ENCODE assay signal across 9 cellular contexts in genomic region chr16:27408012-27408601, GRCh38. TPM values are rescaled to one million over a fixed set of nuclear protein-coding genes. Genes with fewer than 3 reads are reported as not detected.
A peak's percentile ranks its signal among the peaks of the same experiment; 100 is the strongest.
DNase-seq lines count a peak whose midpoint lies in the region; ATAC-seq, FAIRE-seq and TF ChIP-seq lines count a peak whose summit lies in the region.
"Had no signal": no experiment of that assay in that cellular context is flagged by ENCODE, and none has a peak within 500 bp of the region (broad histone marks: within the 10 kb centered on the region; RNA-seq: fewer than 3 reads in every experiment).

No MANE protein-coding gene starts in this region.

- no peak overlapping the region for H3K4me3 ChIP-seq in smooth muscle cell

- H2AFZ ChIP-seq in smooth muscle cell (ENCODE audit: low read depth), result no peak overlapping the region

- ATAC-seq in HG03378 (IDR thresholded peaks at IDR 0.05; ENCODE audit: unreplicated experiment), result peak; percentile 57
- peak; percentile 52 to 54 for ATAC-seq in activated T-cell treated with anti-CD3 and anti-CD28 coated beads, Interleukin-2, amount 50 U/mL, for 4 hours
- ATAC-seq in natural killer cell treated with Interleukin-12 subunit alpha and Interleukin-12 subunit beta and Interleukin-15 and Interleukin-18, amount 100 ng/mL, for 72 hours, result peak; percentile 62 to 67

- FAIRE-seq in H54 (lab: Jason Lieb, UNC), result no peak

- peak overlapping the region; percentile 99 for H3K4me3 Mint-ChIP-seq in activated T-cell treated with anti-CD3 and anti-CD28 coated beads, Interleukin-2, amount 50 U/mL, for 4 hours
- H3K4me3 Mint-ChIP-seq in natural killer cell treated with Interleukin-12 subunit alpha and Interleukin-12 subunit beta and Interleukin-15 and Interleukin-18, amount 100 ng/mL, for 72 hours, result peak overlapping the region; percentile 97

- no peaks in the 10 kb centered on the region for H3K4me1 ChIP-seq in smooth muscle cell (ENCODE audit: low read depth)

- H3K9me3 Mint-ChIP-seq in activated T-cell treated with anti-CD3 and anti-CD28 coated beads, Interleukin-2, amount 50 U/mL, for 4 hours, result peaks cover 11% of the 10 kb centered on the region
- H3K9me3 Mint-ChIP-seq in natural killer cell treated with Interleukin-12 subunit alpha and Interleukin-12 subunit beta and Interleukin-15 and Interleukin-18, amount 100 ng/mL, for 72 hours, result peaks cover 5% of the 10 kb centered on the region

- H3K79me2 ChIP-seq in smooth muscle cell (ENCODE audit: low read depth), result no peaks in the 10 kb centered on the region

- no peaks in the 10 kb centered on the region for H3K9me3 ChIP-seq in smooth muscle cell (replicated peaks; ENCODE audit: low read depth)

- peak; percentile 39 for DNase-seq in activated gamma-delta T cell treated with anti-CD3 and anti-CD28 coated beads, Interleukin-2, amount 50 U/mL, for 16 hours (ENCODE audit: low read depth)
- DNase-seq in activated gamma-delta T cell (lab: John Stamatoyannopoulos, UW), result no peak
- DNase-seq in activated T-cell treated with anti-CD3 and anti-CD28 coated beads, Interleukin-2, amount 50 U/mL, for 4 hours, result peak; percentile 51
- DNase-seq in natural killer cell treated with Interleukin-12 subunit alpha and Interleukin-12 subunit beta and Interleukin-15 and Interleukin-18, amount 100 ng/mL, for 72 hours (ENCODE audit: low spot score), result no peak
- DNase-seq in H54 (ENCODE audit: insufficient read length, low spot score), result no peak
- no peak for DNase-seq in smooth muscle cell (lab: John Stamatoyannopoulos, UW; ENCODE audit: unreplicated experiment)
- no peak for DNase-seq in UCSD-AML1 (lab: John Stamatoyannopoulos, UW; ENCODE audit: unreplicated experiment)

- TF ChIP-seq POLR2A in H54 (IDR thresholded peaks at IDR 0.05; ENCODE audit: low read depth, low read length), result no peak

- H3K9ac ChIP-seq in smooth muscle cell (ENCODE audit: low read depth), result no peak overlapping the region

- no peaks in the 10 kb centered on the region for H4K20me1 ChIP-seq in smooth muscle cell (ENCODE audit: low read depth)

- H3K36me3 Mint-ChIP-seq in activated T-cell treated with anti-CD3 and anti-CD28 coated beads, Interleukin-2, amount 50 U/mL, for 4 hours (ENCODE audit: insufficient read depth), result peaks cover 65% of the 10 kb centered on the region
- peaks cover 27% of the 10 kb centered on the region for H3K36me3 Mint-ChIP-seq in natural killer cell treated with Interleukin-12 subunit alpha and Interleukin-12 subunit beta and Interleukin-15 and Interleukin-18, amount 100 ng/mL, for 72 hours

- no peak for TF ChIP-seq CTCF in smooth muscle cell (IDR thresholded peaks at IDR 0.05; ENCODE audit: borderline replicate concordance, insufficient read depth, poor library complexity, severe bottlenecking)

- no peaks in the 10 kb centered on the region for H3K36me3 ChIP-seq in smooth muscle cell (ENCODE audit: low read depth)

- H3K4me2 ChIP-seq in smooth muscle cell, result no peak overlapping the region

- H3K27ac Mint-ChIP-seq in natural killer cell treated with Interleukin-12 subunit alpha and Interleukin-12 subunit beta and Interleukin-15 and Interleukin-18, amount 100 ng/mL, for 72 hours, result peak overlapping the region; percentile 90 to 96

- no peaks in the 10 kb centered on the region for H3F3A ChIP-seq in smooth muscle cell (ENCODE audit: low read depth)

- H3K27me3 ChIP-seq in smooth muscle cell (ENCODE audit: low read depth), result no peaks in the 10 kb centered on the region

- 85% methylated on average over 3 of the region's 3 CpGs for WGBS in smooth muscle cell (ENCODE audit: low lambda C conversion rate)

- no peaks in the 10 kb centered on the region for H3K27me3 Mint-ChIP-seq in activated T-cell treated with anti-CD3 and anti-CD28 coated beads, Interleukin-2, amount 50 U/mL, for 4 hours (ENCODE audit: low read depth)
- H3K27me3 Mint-ChIP-seq in natural killer cell treated with Interleukin-12 subunit alpha and Interleukin-12 subunit beta and Interleukin-15 and Interleukin-18, amount 100 ng/mL, for 72 hours, result no peaks in the 10 kb centered on the region

- H3K27ac ChIP-seq in smooth muscle cell (ENCODE audit: low read depth), result no peak overlapping the region
- H3K27ac ChIP-seq: C4-2B had no signal

- peaks cover 77% of the 10 kb centered on the region for H3K4me1 Mint-ChIP-seq in activated T-cell treated with anti-CD3 and anti-CD28 coated beads, Interleukin-2, amount 50 U/mL, for 4 hours (ENCODE audit: low read depth)
- peaks cover 65 to 66% of the 10 kb centered on the region in 2 donors for H3K4me1 Mint-ChIP-seq in natural killer cell treated with Interleukin-12 subunit alpha and Interleukin-12 subunit beta and Interleukin-15 and Interleukin-18, amount 100 ng/mL, for 72 hours (ENCODE audit: low read depth in 2 of 2)

RNA-seq across cellular contexts. Expression of gene IL21R, which starts 6.1 kb away (rescaled TPM):
- total RNA-seq in activated T-cell treated with anti-CD3 and anti-CD28 coated beads, Interleukin-2, amount 50 U/mL, for 4 hours, result 10 to 100 TPM; 90.7 to 94.9 (median 91.4) TPM
- 10 to 100 TPM; 58.3 to 64.4 TPM for total RNA-seq in natural killer cell treated with Interleukin-12 subunit alpha and Interleukin-12 subunit beta and Interleukin-15 and Interleukin-18, amount 100 ng/mL, for 72 hours
- not detected in 2 replicates for total RNA-seq in smooth muscle cell
- polyA plus RNA-seq in smooth muscle cell, result not detected in 2 replicates

Comparison
In these comparisons a context has a peak if more than half of its experiments do, and no peak if none do; other contexts are left out.
1. DNase-seq: peak in activated gamma-delta T cell treated with anti-CD3 and anti-CD28 coated beads, Interleukin-2, amount 50 U/mL, for 16 hours (single experiment) and activated T-cell treated with anti-CD3 and anti-CD28 coated beads, Interleukin-2, amount 50 U/mL, for 4 hours (single experiment); none in activated gamma-delta T cell (single experiment), natural killer cell treated with Interleukin-12 subunit alpha and Interleukin-12 subunit beta and Interleukin-15 and Interleukin-18, amount 100 ng/mL, for 72 hours (single experiment), H54 (single experiment), smooth muscle cell (single experiment) and UCSD-AML1 (single experiment).
2. RNA of gene IL21R, which starts 6.1 kb away (total RNA-seq): 90.7 to 94.9 TPM in activated T-cell treated with anti-CD3 and anti-CD28 coated beads, Interleukin-2, amount 50 U/mL, for 4 hours and 58.3 to 64.4 TPM in natural killer cell treated with Interleukin-12 subunit alpha and Interleukin-12 subunit beta and Interleukin-15 and Interleukin-18, amount 100 ng/mL, for 72 hours; not detected in smooth muscle cell; every median in the first group is over 10 times any median in the second.
3. Peak in every context shown above with its lines, with median percentiles within 50 percentile points of each other: ATAC-seq.